In the genomic region with DNA sequence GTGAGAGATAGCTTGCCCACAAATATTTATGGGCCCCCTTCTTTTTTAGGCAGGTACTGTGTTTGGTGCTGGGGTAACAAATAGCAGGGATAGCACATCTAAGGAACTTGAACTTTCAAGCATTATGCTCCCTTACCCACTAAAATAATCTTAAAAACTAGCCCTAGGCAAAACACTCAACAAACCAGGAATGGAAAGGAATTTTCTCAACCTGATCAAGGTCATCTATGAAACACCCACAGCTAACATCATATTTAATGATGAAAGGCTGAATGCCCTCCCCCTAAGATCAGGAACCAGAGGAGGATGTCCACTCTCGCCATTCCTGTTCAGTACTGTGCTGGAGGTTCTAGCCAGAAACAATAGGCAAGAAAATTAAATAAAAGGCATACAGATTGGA, we compare ENCODE assay signal across 20 cellular contexts. TPM values are rescaled to one million over a fixed set of nuclear protein-coding genes. Genes with fewer than 3 reads are reported as not detected.
DNase-seq lines count a peak whose midpoint lies in the region; ATAC-seq and TF ChIP-seq lines count a peak whose summit lies in the region.
"Had no signal": no experiment of that assay in that cellular context is flagged by ENCODE, and none has a peak within 500 bp of the region (broad histone marks: within the 10 kb centered on the region; RNA-seq: fewer than 3 reads in every experiment).

No MANE protein-coding gene starts in this region.

- no peak for DNase-seq in activated T-cell treated with anti-CD3 and anti-CD28 coated beads, Interleukin-2, amount 50 U/mL, for 72 hours
- DNase-seq in activated T-cell treated with anti-CD3 and anti-CD28 coated beads, Interleukin-2, amount 50 U/mL, for 48 hours = no peak
- DNase-seq in mesothelial cell of epicardium (ENCODE audit: low spot score in 2 of 2, unreplicated experiment in 2 of 2) (no peak), DMS153 (lab: John Stamatoyannopoulos, UW) (no peak), RWPE1 (ENCODE audit: low spot score) (no peak)
- DNase-seq: AML-193; C1 segment of cervical spinal cord; CD4-positive, alpha-beta memory T cell; CD4-positive, CD25-positive, alpha-beta regulatory T cell; CD8-positive, alpha-beta memory T cell; COR-L47; DMS 273 treated with DMSO at 0.1 percent for 48 hours; DMS79 treated with DMSO at 0.1 percent for 48 hours; GF-D8 had no signal

- CTCF ChIA-PET in RWPE1 (lab: Yijun Ruan, JAX) = interaction anchor here (0.7 kb wide), 1 partner anchor 361 kb away, joined by 4 read pairs; no protein-coding TSS in a partner anchor

- no peaks in the 10 kb centered on the region for H3K27me3 Mint-ChIP-seq in activated T-cell treated with anti-CD3 and anti-CD28 coated beads, Interleukin-2, amount 50 U/mL, for 72 hours (ENCODE audit: low read depth)
- H3K27me3 Mint-ChIP-seq in mesothelial cell of epicardium (ENCODE audit: low read depth) = peaks cover 3% of the 10 kb centered on the region
- H3K27me3 Mint-ChIP-seq: B cell had no signal

- no peak for ATAC-seq in activated T-cell treated with anti-CD3 and anti-CD28 coated beads, Interleukin-2, amount 50 U/mL, for 72 hours (replicated peaks in 1 of 2)
- ATAC-seq: A549 had no signal

- H3K4me3 Mint-ChIP-seq in activated T-cell treated with anti-CD3 and anti-CD28 coated beads, Interleukin-2, amount 50 U/mL, for 72 hours = no peak overlapping the region
- H3K4me3 Mint-ChIP-seq in mesothelial cell of epicardium = no peak overlapping the region
- H3K4me3 Mint-ChIP-seq: B cell; CD14-positive monocyte; CD4-positive, alpha-beta memory T cell; CD8-positive, alpha-beta memory T cell had no signal

- peak overlapping the region; percentile 52 for H3K27ac Mint-ChIP-seq in activated T-cell treated with anti-CD3 and anti-CD28 coated beads, Interleukin-2, amount 50 U/mL, for 72 hours
- peak overlapping the region; percentile 37 for H3K27ac Mint-ChIP-seq in mesothelial cell of epicardium
- H3K27ac Mint-ChIP-seq: B cell; CD14-positive monocyte; CD4-positive, alpha-beta memory T cell; CD4-positive, CD25-positive, alpha-beta regulatory T cell had no signal

- POLR2A ChIA-PET in RWPE1 (lab: Yijun Ruan, JAX; ENCODE audit: low non-redundant PET) = no interaction called here

- TF ChIP-seq CTCF in mesothelial cell of epicardium (IDR thresholded peaks at IDR 0.05; ENCODE audit: unreplicated experiment) (no peak), RWPE1 (conservative IDR thresholded peaks at IDR 0.05; ENCODE audit: low read depth) (no peak)

- H3K27ac ChIP-seq in temporal lobe (ENCODE audit: low read depth, low read length) (peak overlapping the region; percentile 17), RWPE1 (no peak overlapping the region)
- H3K27ac ChIP-seq: 22Rv1, A549, BLaER1 had no signal

- H3K4me1 Mint-ChIP-seq in activated T-cell treated with anti-CD3 and anti-CD28 coated beads, Interleukin-2, amount 50 U/mL, for 72 hours (ENCODE audit: low read depth) = peaks cover 11% of the 10 kb centered on the region
- H3K4me1 Mint-ChIP-seq in mesothelial cell of epicardium = peaks cover 37% of the 10 kb centered on the region
- H3K4me1 Mint-ChIP-seq: B cell; CD14-positive monocyte; CD4-positive, alpha-beta memory T cell; CD4-positive, CD25-positive, alpha-beta regulatory T cell; CD8-positive, alpha-beta memory T cell had no signal

- H3K9me3 Mint-ChIP-seq in activated T-cell treated with anti-CD3 and anti-CD28 coated beads, Interleukin-2, amount 50 U/mL, for 72 hours = no peaks in the 10 kb centered on the region
- H3K9me3 Mint-ChIP-seq in mesothelial cell of epicardium = no peaks in the 10 kb centered on the region
- H3K9me3 Mint-ChIP-seq: CD4-positive, alpha-beta memory T cell; CD8-positive, alpha-beta memory T cell had no signal

- no peaks in the 10 kb centered on the region for H3K36me3 Mint-ChIP-seq in activated T-cell treated with anti-CD3 and anti-CD28 coated beads, Interleukin-2, amount 50 U/mL, for 72 hours (ENCODE audit: insufficient read depth in 2 of 2)
- no peaks in the 10 kb centered on the region for H3K36me3 Mint-ChIP-seq in mesothelial cell of epicardium
- H3K36me3 Mint-ChIP-seq: CD4-positive, alpha-beta memory T cell; CD4-positive, CD25-positive, alpha-beta regulatory T cell; CD8-positive, alpha-beta memory T cell had no signal

RNA-seq across cellular contexts. Expression of a gene that starts 8.7 kb away (rescaled TPM):
- total RNA-seq in activated T-cell treated with anti-CD3 and anti-CD28 coated beads, Interleukin-2, amount 50 U/mL, for 72 hours = 10 to 100 TPM; 98.3 to 99.7 TPM
- total RNA-seq in mesothelial cell of epicardium (70.2 to 71.9 TPM (median 71.0 TPM) in 3 replicates), temporal lobe (82.4 TPM)
